In the genomic region with DNA sequence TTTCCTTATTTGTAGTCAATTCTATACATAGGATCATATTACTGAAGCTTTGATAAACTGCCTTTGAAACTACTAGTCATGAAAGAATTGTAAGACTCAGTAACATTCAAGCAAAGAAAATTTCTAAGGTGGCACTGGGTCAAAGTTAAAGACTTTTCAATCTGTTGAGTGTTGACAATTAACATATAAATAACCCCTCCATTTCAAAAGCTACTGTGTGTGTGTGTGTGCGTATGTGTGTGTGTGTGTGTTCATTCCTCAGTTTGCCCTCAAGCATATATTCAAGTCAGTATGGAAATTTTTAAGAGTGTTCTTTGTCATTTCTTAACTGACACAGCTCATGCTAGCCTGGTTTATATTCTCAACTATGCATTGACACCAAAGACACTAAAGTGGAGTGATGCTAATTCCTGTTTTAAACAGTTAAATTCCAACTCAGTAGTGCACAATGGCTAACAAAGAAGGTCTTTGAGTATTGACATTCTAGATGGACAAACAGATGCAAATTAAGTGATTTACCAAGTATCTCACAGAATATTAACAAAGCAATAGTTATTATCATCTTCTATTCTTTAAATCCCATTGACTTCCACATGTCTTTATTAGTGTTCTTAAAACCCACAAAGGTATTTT, we compare ENCODE assay signal across 25 cellular contexts.
DNase-seq lines count a peak whose midpoint lies in the region; ATAC-seq and TF ChIP-seq lines count a peak whose summit lies in the region.
"Had no signal": no experiment of that assay in that cellular context is flagged by ENCODE, and none has a peak within 500 bp of the region (broad histone marks: within the 10 kb centered on the region; RNA-seq: fewer than 3 reads in every experiment).

No MANE protein-coding gene starts in this region.

- no peaks in the 10 kb centered on the region for H3K36me3 Mint-ChIP-seq in GM23338 (ENCODE audit: low read depth)
- H3K36me3 Mint-ChIP-seq in endodermal cell (ENCODE audit: low read depth) = no peaks in the 10 kb centered on the region
- H3K36me3 Mint-ChIP-seq in neural progenitor cell = peaks cover 5% of the 10 kb centered on the region
- H3K36me3 Mint-ChIP-seq in naive thymus-derived CD4-positive, alpha-beta T cell = no peaks in the 10 kb centered on the region
- H3K36me3 Mint-ChIP-seq: CD4-positive, alpha-beta memory T cell had no signal

- H3K4me1 ChIP-seq in GM23338 (ENCODE audit: insufficient read depth) (peaks cover 19% of the 10 kb centered on the region; the same call in 1 of the 2 replicates), endodermal cell (ENCODE audit: control insufficient read depth, insufficient read depth, low read length) (no peaks in the 10 kb centered on the region), neural progenitor cell (peaks cover 15% of the 10 kb centered on the region)
- no peaks in the 10 kb centered on the region for H3K4me1 ChIP-seq in naive thymus-derived CD4-positive, alpha-beta T cell (ENCODE audit: control insufficient read depth in 2 of 2, insufficient read depth in 2 of 2, low read length in 2 of 2)
- H3K4me1 ChIP-seq: BLaER1 treated with 17β-estradiol and CSF1 and Interleukin-3, amounts not matched to agents 10 nM and 100 nM; Caco-2 had no signal

- H3K9ac ChIP-seq in endodermal cell (ENCODE audit: extremely low read depth, low read length, poor library complexity, severe bottlenecking) (no peak overlapping the region), neural progenitor cell (no peak overlapping the region)
- H3K9ac ChIP-seq: BLaER1 treated with 17β-estradiol and CSF1 and Interleukin-3, amounts not matched to agents 10 nM and 100 nM; GM23248; SK-N-SH had no signal

- H4K20me1 ChIP-seq in GM23338 (replicated peaks; ENCODE audit: insufficient read depth) (no peaks in the 10 kb centered on the region), neural progenitor cell (ENCODE audit: low read depth) (no peaks in the 10 kb centered on the region)
- H4K20me1 ChIP-seq: BLaER1 treated with 17β-estradiol and CSF1 and Interleukin-3, amounts not matched to agents 10 nM and 100 nM had no signal

- H3K4me1 Mint-ChIP-seq in GM23338 = peaks cover 10% of the 10 kb centered on the region
- no peaks in the 10 kb centered on the region for H3K4me1 Mint-ChIP-seq in endodermal cell
- peaks cover 4% of the 10 kb centered on the region for H3K4me1 Mint-ChIP-seq in neural progenitor cell
- H3K4me1 Mint-ChIP-seq in naive thymus-derived CD4-positive, alpha-beta T cell = no peaks in the 10 kb centered on the region
- H3K4me1 Mint-ChIP-seq: CD4-positive, alpha-beta memory T cell had no signal

- H3K9me3 ChIP-seq in endodermal cell (ENCODE audit: control insufficient read depth, low read length) (no peaks in the 10 kb centered on the region), neural progenitor cell (ENCODE audit: low read depth) (no peaks in the 10 kb centered on the region)
- no peaks in the 10 kb centered on the region for H3K9me3 ChIP-seq in naive thymus-derived CD4-positive, alpha-beta T cell (ENCODE audit: control insufficient read depth in 2 of 3, low read length in 3 of 3)
- H3K9me3 ChIP-seq: Caco-2 had no signal

- H3K27me3 ChIP-seq in GM23338 (ENCODE audit: insufficient read depth) (no peaks in the 10 kb centered on the region), endodermal cell (ENCODE audit: control insufficient read depth, insufficient read depth, low read length, poor library complexity, severe bottlenecking) (no peaks in the 10 kb centered on the region), neural progenitor cell (no peaks in the 10 kb centered on the region)
- no peaks in the 10 kb centered on the region for H3K27me3 ChIP-seq in naive thymus-derived CD4-positive, alpha-beta T cell (ENCODE audit: control insufficient read depth in 2 of 2, insufficient read depth in 2 of 2, low read length in 2 of 2)
- H3K27me3 ChIP-seq: BLaER1 treated with 17β-estradiol and CSF1 and Interleukin-3, amounts not matched to agents 10 nM and 100 nM had no signal

- H3K27ac Mint-ChIP-seq in GM23338 (peak overlapping the region; percentile 79; the same call in 1 of the 2 replicates), endodermal cell (no peak overlapping the region), neural progenitor cell (peak overlapping the region; percentile 87)
- H3K27ac Mint-ChIP-seq in naive thymus-derived CD4-positive, alpha-beta T cell = no peak overlapping the region
- H3K27ac Mint-ChIP-seq: CD4-positive, alpha-beta memory T cell had no signal

- DNase-seq in GM23338 (ENCODE audit: low spot score) (peak; percentile 47), NCI-H1048 (lab: John Stamatoyannopoulos, UW) (peak; percentile 5), endodermal cell (no peak), neural progenitor cell (ENCODE audit: low spot score) (peak; percentile 39), LoVo (ENCODE audit: low spot score) (no peak), dedifferentiated amniotic fluid mesenchymal stem cell (ENCODE audit: extremely low spot score) (no peak)
- DNase-seq in naive thymus-derived CD4-positive, alpha-beta T cell = no peak
- DNase-seq: 8988T; Caco-2; CD4-positive, alpha-beta memory T cell; DMS 273 treated with DMSO at 0.1 percent for 48 hours; DMS79 treated with DMSO at 0.1 percent for 48 hours; GM23248; KBM-7; NCI-H1105; NCI-H146; NCI-H2029 treated with DMSO at 0.1 percent for 48 hours; NCI-H345; NCI-H524; PC-9; SIG-M5; SK-N-SH had no signal

- peak overlapping the region; percentile 36 for H3K4me2 ChIP-seq in GM23338
- peak overlapping the region; percentile 48 for H3K4me2 ChIP-seq in neural progenitor cell
- H3K4me2 ChIP-seq: BLaER1 treated with 17β-estradiol and CSF1 and Interleukin-3, amounts not matched to agents 10 nM and 100 nM; PC-9; SK-N-SH had no signal

- H2AFZ ChIP-seq in GM23338 (no peak overlapping the region), neural progenitor cell (replicated peaks) (peak overlapping the region; percentile 56)
- H2AFZ ChIP-seq: GM23248, PC-9 had no signal

- POLR2A ChIA-PET in naive thymus-derived CD4-positive, alpha-beta T cell (lab: Charles Lee) = no interaction called here

- no peaks in the 10 kb centered on the region for H3K9me2 ChIP-seq in GM23338 (ENCODE audit: insufficient read depth)

- H3K27me3 Mint-ChIP-seq in GM23338 (ENCODE audit: insufficient read depth, low read depth, poor library complexity) (peaks cover 2% of the 10 kb centered on the region), endodermal cell (ENCODE audit: insufficient read depth) (no peaks in the 10 kb centered on the region), neural progenitor cell (ENCODE audit: insufficient read depth, low read depth) (no peaks in the 10 kb centered on the region)
- no peaks in the 10 kb centered on the region for H3K27me3 Mint-ChIP-seq in naive thymus-derived CD4-positive, alpha-beta T cell
- H3K27me3 Mint-ChIP-seq: CD4-positive, alpha-beta memory T cell had no signal

- H3K4me3 Mint-ChIP-seq in GM23338 = peak overlapping the region; percentile 24; the same call in 1 of the 3 replicates
- no peak overlapping the region for H3K4me3 Mint-ChIP-seq in endodermal cell
- no peak overlapping the region for H3K4me3 Mint-ChIP-seq in neural progenitor cell
- H3K4me3 Mint-ChIP-seq in naive thymus-derived CD4-positive, alpha-beta T cell = no peak overlapping the region
- H3K4me3 Mint-ChIP-seq: CD4-positive, alpha-beta memory T cell had no signal

- H3K36me3 ChIP-seq in GM23338 (ENCODE audit: insufficient read depth) (no peaks in the 10 kb centered on the region), endodermal cell (ENCODE audit: control insufficient read depth, insufficient read depth, low read length) (no peaks in the 10 kb centered on the region), neural progenitor cell (no peaks in the 10 kb centered on the region)
- H3K36me3 ChIP-seq in naive thymus-derived CD4-positive, alpha-beta T cell (ENCODE audit: control insufficient read depth in 2 of 3, insufficient read depth in 3 of 3, low read length in 3 of 3) = no peaks in the 10 kb centered on the region
- H3K36me3 ChIP-seq: BLaER1 treated with 17β-estradiol and CSF1 and Interleukin-3, amounts not matched to agents 10 nM and 100 nM had no signal

- peak overlapping the region; percentile 2; the same call in 1 of the 2 replicates for H3K27ac ChIP-seq in GM23338 (ENCODE audit: low read depth)
- H3K27ac ChIP-seq in endodermal cell (ENCODE audit: low read depth, low read length) = peak overlapping the region; percentile 61
- H3K27ac ChIP-seq in neural progenitor cell = no peak overlapping the region
- no peak overlapping the region for H3K27ac ChIP-seq in naive thymus-derived CD4-positive, alpha-beta T cell (ENCODE audit: low read depth, low read length)
- H3K27ac ChIP-seq: BLaER1 treated with 17β-estradiol and CSF1 and Interleukin-3, amounts not matched to agents 10 nM and 100 nM; GM23248; PC-9; RWPE1 had no signal

- peak; percentile 60 for ATAC-seq in GM23338
- no peak for ATAC-seq in GM19395 (IDR thresholded peaks at IDR 0.05; ENCODE audit: unreplicated experiment)
- no peak for ATAC-seq in naive thymus-derived CD4-positive, alpha-beta T cell

- H3K4me3 ChIP-seq in GM23338 = peak overlapping the region; percentile 10; the same call in 1 of the 2 replicates
- no peak overlapping the region for H3K4me3 ChIP-seq in endodermal cell (ENCODE audit: low read length)
- H3K4me3 ChIP-seq in neural progenitor cell = no peak overlapping the region
- no peak overlapping the region for H3K4me3 ChIP-seq in naive thymus-derived CD4-positive, alpha-beta T cell (ENCODE audit: low read length)
- H3K4me3 ChIP-seq: BLaER1 treated with 17β-estradiol and CSF1 and Interleukin-3, amounts not matched to agents 10 nM and 100 nM; GM23248; PC-9 had no signal

- 0% methylated on average over 1 of the region's 1 CpG; no CpG with 5 or more reads in 1 of the 2 experiments for WGBS in endodermal cell (ENCODE audit: insufficient coverage in 1 of 2, insufficient read length in 1 of 2), 2 experiments

- CTCF ChIA-PET in naive thymus-derived CD4-positive, alpha-beta T cell (lab: Charles Lee) = no interaction called here

- H3K9me3 Mint-ChIP-seq in GM23338 (no peaks in the 10 kb centered on the region), endodermal cell (no peaks in the 10 kb centered on the region), neural progenitor cell (no peaks in the 10 kb centered on the region)
- peaks cover 0 to 14% (median 0%) of the 10 kb centered on the region in 11 donors for H3K9me3 Mint-ChIP-seq in naive thymus-derived CD4-positive, alpha-beta T cell

- intact Hi-C loops in naive thymus-derived CD4-positive, alpha-beta T cell (cut with micrococcal nuclease) = no loop called here

- H3F3A ChIP-seq in GM23338 (replicated peaks; ENCODE audit: low read depth) (no peaks in the 10 kb centered on the region), neural progenitor cell (ENCODE audit: low read depth) (no peaks in the 10 kb centered on the region)

- TF ChIP-seq CTCF in GM23338 (conservative IDR thresholded peaks at IDR 0.05; ENCODE audit: low read depth in 2 of 2) = no peak
- TF ChIP-seq CTCF in endodermal cell (conservative IDR thresholded peaks at IDR 0.05) = no peak
- TF ChIP-seq CTCF in neural progenitor cell (IDR thresholded peaks at IDR 0.05) = no peak

- no peaks in the 10 kb centered on the region for H3K79me2 ChIP-seq in GM23338 (replicated peaks; ENCODE audit: insufficient read depth)
- H3K79me2 ChIP-seq in neural progenitor cell (ENCODE audit: low read depth) = no peaks in the 10 kb centered on the region

TF ChIP-seq in GM23338, 12 proteins besides CTCF, POLR2A, EP300 and RAD21 (continues in another document):
- TF ChIP-seq NANOG (IDR thresholded peaks at IDR 0.05; ENCODE audit: borderline replicate concordance) (peak; percentile 72), EZH2 (IDR thresholded peaks at IDR 0.05; ENCODE audit: low read depth, unreplicated experiment) (no peak)

Comparison
In these comparisons a context has a peak if more than half of its experiments do, and no peak if none do; other contexts are left out.
1. DNase-seq: peak in GM23338 (single experiment), NCI-H1048 (single experiment) and neural progenitor cell (single experiment); none in endodermal cell (single experiment), LoVo (single experiment), dedifferentiated amniotic fluid mesenchymal stem cell (single experiment) and naive thymus-derived CD4-positive, alpha-beta T cell (0 of 9).
2. H3K27ac ChIP-seq: peak in GM23338 (single experiment) and endodermal cell (single experiment); none in neural progenitor cell (single experiment) and naive thymus-derived CD4-positive, alpha-beta T cell (single experiment).
3. H3K27ac Mint-ChIP-seq: peak in GM23338 (single experiment) and neural progenitor cell (single experiment); none in endodermal cell (single experiment) and naive thymus-derived CD4-positive, alpha-beta T cell (0 of 9).